In the genomic region with DNA sequence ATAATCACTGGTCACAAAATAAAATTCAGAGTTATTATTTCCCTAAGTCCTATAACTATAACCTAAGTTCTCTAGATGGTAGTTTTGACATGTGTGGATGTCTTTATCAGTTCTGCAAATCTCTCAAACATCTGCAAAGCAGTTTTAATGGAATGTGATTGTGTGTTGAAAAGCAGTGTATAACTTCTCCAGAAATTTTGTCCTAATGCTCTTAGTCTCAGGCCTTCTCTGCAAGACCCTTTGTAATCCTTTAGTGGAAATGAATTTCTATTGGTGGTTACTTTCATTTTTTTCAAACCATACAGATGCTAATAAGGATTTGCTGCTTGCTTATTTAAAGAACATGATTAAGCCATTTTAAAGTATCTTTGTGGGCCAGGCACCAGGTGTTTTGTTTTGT, we compare ENCODE assay signal across 14 cellular contexts.
DNase-seq lines count a peak whose midpoint lies in the region; ATAC-seq and TF ChIP-seq lines count a peak whose summit lies in the region.
"Had no signal": no experiment of that assay in that cellular context is flagged by ENCODE, and none has a peak within 500 bp of the region (broad histone marks: within the 10 kb centered on the region; RNA-seq: fewer than 3 reads in every experiment).

No MANE protein-coding gene starts in this region.

- no peak overlapping the region for H3K4me3 Mint-ChIP-seq in activated B cell treated with CpG ODN at 0.5 μM for 24 hours
- H3K4me3 Mint-ChIP-seq: CD14-positive monocyte; CD8-positive, alpha-beta memory T cell; HFFc6 had no signal

- peaks cover 77% of the 10 kb centered on the region for H3K4me1 Mint-ChIP-seq in activated B cell treated with CpG ODN at 0.5 μM for 24 hours
- H3K4me1 Mint-ChIP-seq: CD8-positive, alpha-beta memory T cell had no signal

- peaks cover 63% of the 10 kb centered on the region for H3K4me1 ChIP-seq in DOHH2 (ENCODE audit: control insufficient read depth, low read length)

- no peaks in the 10 kb centered on the region for H3K9me3 ChIP-seq in DOHH2 (ENCODE audit: control insufficient read depth, insufficient read depth, low read length)
- H3K9me3 ChIP-seq: Caco-2 had no signal

- H3K27me3 Mint-ChIP-seq in activated B cell treated with CpG ODN at 0.5 μM for 24 hours: no peaks in the 10 kb centered on the region

- POLR2A ChIA-PET in activated B cell treated with CpG ODN at 0.5 μM for 24 hours (lab: Charles Lee): interaction anchor here (0.7 kb wide), 1 partner anchor 217 kb away, joined by 5 read pairs; no protein-coding TSS in a partner anchor

- H3K9me3 Mint-ChIP-seq in activated B cell treated with CpG ODN at 0.5 μM for 24 hours: no peaks in the 10 kb centered on the region
- H3K9me3 Mint-ChIP-seq: CD8-positive, alpha-beta memory T cell; HFFc6 had no signal

- H3K9me2 ChIP-seq in DOHH2 (replicated peaks; ENCODE audit: control insufficient read depth, low read length): no peaks in the 10 kb centered on the region

- TF ChIP-seq CTCF in DOHH2 (IDR thresholded peaks at IDR 0.05; ENCODE audit: low read depth, low read length, poor library complexity, severe bottlenecking): no peak
- no peak for TF ChIP-seq CTCF in activated B cell treated with CpG ODN at 0.5 μM for 24 hours (IDR thresholded peaks at IDR 0.05)

- H3F3A ChIP-seq in DOHH2 (ENCODE audit: control insufficient read depth, insufficient read depth): no peaks in the 10 kb centered on the region

- H3K27me3 ChIP-seq in DOHH2 (ENCODE audit: control insufficient read depth, low read length): no peaks in the 10 kb centered on the region

- H3K4me3 ChIP-seq in DOHH2 (ENCODE audit: low read length): no peak overlapping the region

- H3K36me3 Mint-ChIP-seq in activated B cell treated with CpG ODN at 0.5 μM for 24 hours (ENCODE audit: low read depth): no peaks in the 10 kb centered on the region
- H3K36me3 Mint-ChIP-seq: CD14-positive monocyte; CD8-positive, alpha-beta memory T cell had no signal

- no peaks in the 10 kb centered on the region for H4K20me1 ChIP-seq in DOHH2 (ENCODE audit: control insufficient read depth, insufficient read depth, low read depth, low read length)

- DNase-seq in NCI-H82 treated with DMSO at 0.1 percent for 48 hours (lab: John Stamatoyannopoulos, UW; ENCODE audit: unreplicated experiment): peak; percentile 25
- no peak for DNase-seq in activated B cell treated with CpG ODN at 0.5 μM for 24 hours
- no peak for DNase-seq in cortex of kidney (lab: John Stamatoyannopoulos, UW)
- no peak for DNase-seq in AG08395 (ENCODE audit: low spot score)
- no peak for DNase-seq in EL
- DNase-seq: Caco-2; CD8-positive, alpha-beta memory T cell; DMS53; HCEC 1CT; HFFc6; KBM-7 had no signal

- peak overlapping the region; percentile 24; the same call in 1 of the 2 replicates for H3K27ac ChIP-seq in DOHH2 (ENCODE audit: low read depth, low read length)

- no peaks in the 10 kb centered on the region for H3K36me3 ChIP-seq in DOHH2 (ENCODE audit: control insufficient read depth, low read length)

- no peaks in the 10 kb centered on the region for H3K79me2 ChIP-seq in DOHH2 (ENCODE audit: control insufficient read depth, low read length)

- H3K27ac Mint-ChIP-seq in activated B cell treated with CpG ODN at 0.5 μM for 24 hours: peak overlapping the region; percentile 78
- H3K27ac Mint-ChIP-seq: CD14-positive monocyte; CD8-positive, alpha-beta memory T cell; HFFc6 had no signal

- no peak overlapping the region for H3K4me2 ChIP-seq in DOHH2 (ENCODE audit: low read length)

- ATAC-seq in activated B cell treated with CpG ODN at 0.5 μM for 24 hours (ENCODE audit: low read depth) (no peak), GM21528 (IDR thresholded peaks at IDR 0.05; ENCODE audit: low FRiP score, unreplicated experiment) (no peak)

- intact Hi-C loops in activated B cell treated with CpG ODN at 0.5 μM for 24 hours (cut with micrococcal nuclease): no loop called here

- CTCF ChIA-PET in activated B cell treated with CpG ODN at 0.5 μM for 24 hours (lab: Charles Lee): no interaction called here
